26 cellular contexts compared by ENCODE assay signal in genomic region chr12:130421896-130422295, GRCh38.
"Had no signal": no experiment of that assay in that cellular context is flagged by ENCODE, and none has a peak within 500 bp of the region (broad histone marks: within the 10 kb centered on the region; RNA-seq: fewer than 3 reads in every experiment).

No MANE protein-coding gene starts in this region.

- H3K36me3 Mint-ChIP-seq: activated CD4-positive, alpha-beta memory T cell treated with anti-CD3 and anti-CD28 coated beads for 36 hours; activated naive CD4-positive, alpha-beta T cell treated with anti-CD3 and anti-CD28 coated beads, Interleukin-2, amount 50 U/mL, for 24 hours; T-cell had no signal

- H3K4me1 Mint-ChIP-seq: activated CD4-positive, alpha-beta T cell treated with anti-CD3 and anti-CD28 coated beads, Interleukin-2, amount 10 ng/mL, durations not matched to agents 7 days and 5 days; activated naive CD4-positive, alpha-beta T cell treated with anti-CD3 and anti-CD28 coated beads, Interleukin-2, amount 50 U/mL, for 24 hours; T-cell had no signal

- H3K9me3 Mint-ChIP-seq: activated CD4-positive, alpha-beta memory T cell treated with anti-CD3 and anti-CD28 coated beads for 36 hours; activated CD4-positive, alpha-beta T cell treated with anti-CD3 and anti-CD28 coated beads, Interleukin-2, amount 10 ng/mL, durations not matched to agents 7 days and 5 days; activated naive CD4-positive, alpha-beta T cell treated with anti-CD3 and anti-CD28 coated beads, Interleukin-2, amount 50 U/mL, for 24 hours; activated T-cell treated with anti-CD3 and anti-CD28 coated beads, Interleukin-2, amount 50 U/mL, for 24 hours; activated T-helper 1 cell treated with anti-CD3 and anti-CD28 coated beads, Interleukin-12 subunit alpha, Interleukin-12 subunit beta, Interleukin-2, Interleukin-4 antibody, amounts not matched to agents 30 ng/mL and 10 ng/mL and 1 ng/mL, durations not matched to agents 14 hours and 24 hours and 36 hours; T-cell had no signal

- ATAC-seq: body of pancreas, Panc1, Right ventricle myocardium inferior, T-cell had no signal

- H3K27me3 Mint-ChIP-seq: activated CD4-positive, alpha-beta memory T cell treated with anti-CD3 and anti-CD28 coated beads for 36 hours; activated T-cell treated with anti-CD3 and anti-CD28 coated beads, Interleukin-2, amount 50 U/mL, for 24 hours had no signal

- H3K27ac Mint-ChIP-seq: activated CD4-positive, alpha-beta memory T cell treated with anti-CD3 and anti-CD28 coated beads for 36 hours; activated CD4-positive, alpha-beta T cell treated with anti-CD3 and anti-CD28 coated beads, Interleukin-2, amount 10 ng/mL, durations not matched to agents 7 days and 5 days; activated naive CD4-positive, alpha-beta T cell treated with anti-CD3 and anti-CD28 coated beads, Interleukin-2, amount 50 U/mL, for 24 hours; activated T-cell treated with anti-CD3 and anti-CD28 coated beads, Interleukin-2, amount 50 U/mL, for 24 hours; activated T-helper 1 cell treated with anti-CD3 and anti-CD28 coated beads, Interleukin-12 subunit alpha, Interleukin-12 subunit beta, Interleukin-2, Interleukin-4 antibody, amounts not matched to agents 30 ng/mL and 10 ng/mL and 1 ng/mL, durations not matched to agents 14 hours and 24 hours and 36 hours; T-cell had no signal

- DNase-seq: activated CD4-positive, alpha-beta memory T cell treated with anti-CD3 and anti-CD28 coated beads for 36 hours; activated CD4-positive, alpha-beta T cell treated with anti-CD3 and anti-CD28 coated beads, Interleukin-2, amount 10 ng/mL, durations not matched to agents 7 days and 5 days; activated CD4-positive, CD25-positive, alpha-beta regulatory T cell; activated effector memory CD4-positive, alpha-beta T cell treated with Interleukin-2 at 50 U/mL for 16 hours; activated naive CD4-positive, alpha-beta T cell; activated T-cell treated with anti-CD3 and anti-CD28 coated beads, Interleukin-2, amount 50 U/mL, for 24 hours; body of pancreas; IMR-90; Kasumi-1; KBM-7; NCI-H1048; NCI-H1930; NCI-H2171; NCI-H2227 treated with DMSO at 0.1 percent for 48 hours; NCI-H446 treated with DMSO at 0.1 percent for 48 hours; NCI-H526; NCI-H82; OCI-M1; RPMI8226; T-cell; T-helper 2 cell; T1000 had no signal

- H3K4me3 Mint-ChIP-seq: activated CD4-positive, alpha-beta memory T cell treated with anti-CD3 and anti-CD28 coated beads for 36 hours; activated CD4-positive, alpha-beta T cell treated with anti-CD3 and anti-CD28 coated beads, Interleukin-2, amount 10 ng/mL, durations not matched to agents 7 days and 5 days; activated naive CD4-positive, alpha-beta T cell treated with anti-CD3 and anti-CD28 coated beads, Interleukin-2, amount 50 U/mL, for 24 hours; activated T-cell treated with anti-CD3 and anti-CD28 coated beads, Interleukin-2, amount 50 U/mL, for 24 hours; activated T-helper 1 cell treated with anti-CD3 and anti-CD28 coated beads, Interleukin-12 subunit alpha, Interleukin-12 subunit beta, Interleukin-2, Interleukin-4 antibody, amounts not matched to agents 30 ng/mL and 10 ng/mL and 1 ng/mL, durations not matched to agents 14 hours and 24 hours and 36 hours; T-cell had no signal
